In genomic region chr11:108697872-108698473, GRCh38 we compare ENCODE assay signal across 1 cellular context.
TF ChIP-seq lines count a peak whose summit lies in the region.

No MANE protein-coding gene starts in this region.

TF ChIP-seq in H1, 55 proteins besides CTCF, POLR2A, EP300 and RAD21 (continued from another document):
- TF ChIP-seq, protein P1, sequence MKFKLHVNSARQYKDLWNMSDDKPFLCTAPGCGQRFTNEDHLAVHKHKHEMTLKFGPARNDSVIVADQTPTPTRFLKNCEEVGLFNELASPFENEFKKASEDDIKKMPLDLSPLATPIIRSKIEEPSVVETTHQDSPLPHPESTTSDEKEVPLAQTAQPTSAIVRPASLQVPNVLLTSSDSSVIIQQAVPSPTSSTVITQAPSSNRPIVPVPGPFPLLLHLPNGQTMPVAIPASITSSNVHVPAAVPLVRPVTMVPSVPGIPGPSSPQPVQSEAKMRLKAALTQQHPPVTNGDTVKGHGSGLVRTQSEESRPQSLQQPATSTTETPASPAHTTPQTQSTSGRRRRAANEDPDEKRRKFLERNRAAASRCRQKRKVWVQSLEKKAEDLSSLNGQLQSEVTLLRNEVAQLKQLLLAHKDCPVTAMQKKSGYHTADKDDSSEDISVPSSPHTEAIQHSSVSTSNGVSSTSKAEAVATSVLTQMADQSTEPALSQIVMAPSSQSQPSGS (IDR thresholded peaks at IDR 0.05; ENCODE audit: low read length) = no peak
- no peak for TF ChIP-seq GTF2F1 (IDR thresholded peaks at IDR 0.05; ENCODE audit: borderline replicate concordance, low read depth, low read length)
- no peak for TF ChIP-seq SUZ12 (IDR thresholded peaks at IDR 0.05; ENCODE audit: low read length)
- TF ChIP-seq YY1 (IDR thresholded peaks at IDR 0.05; ENCODE audit: low read depth, low read length) = no peak
- no peak for TF ChIP-seq FOSL1 (IDR thresholded peaks at IDR 0.05; ENCODE audit: insufficient read depth, low read depth, low read length)
